13 cellular contexts compared by ENCODE assay signal in the genomic region with DNA sequence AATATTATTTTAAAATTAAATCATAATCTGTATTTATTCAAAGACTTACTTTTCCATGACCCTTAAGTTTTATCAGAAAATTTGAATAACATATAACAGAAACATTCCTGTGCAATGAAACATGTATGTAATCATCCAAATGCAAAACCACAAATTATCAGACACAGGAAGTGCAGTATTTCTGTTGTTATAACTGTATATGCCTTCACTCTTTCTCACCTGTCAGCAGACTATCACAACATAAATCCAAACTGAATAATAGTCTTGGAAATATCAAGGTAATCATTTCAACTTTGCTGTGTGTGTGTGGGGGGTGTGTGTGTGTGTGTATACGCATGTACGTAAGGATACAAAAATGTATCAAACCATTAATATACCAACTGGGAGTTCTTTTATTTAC.
"Had no signal": no experiment of that assay in that cellular context is flagged by ENCODE, and none has a peak within 500 bp of the region (broad histone marks: within the 10 kb centered on the region; RNA-seq: fewer than 3 reads in every experiment).

No MANE protein-coding gene starts in this region.

- H3K4me2 ChIP-seq: hepatocyte had no signal

- H3K4me1 Mint-ChIP-seq: activated CD4-positive, alpha-beta T cell treated with anti-CD3 and anti-CD28 coated beads, Interleukin-2, amount 10 ng/mL, durations not matched to agents 7 days and 5 days; activated naive CD4-positive, alpha-beta T cell treated with anti-CD3 and anti-CD28 coated beads, Interleukin-2, amount 10 ng/mL, durations not matched to agents 7 days and 5 days; activated T-helper 17 cell treated with anti-CD3 and anti-CD28 coated beads, Interleukin-2, amount 50 U/mL, for 72 hours; memory B cell; naive thymus-derived CD8-positive, alpha-beta T cell; stimulated activated effector memory CD8-positive, alpha-beta T cell treated with anti-CD3 and anti-CD28 coated beads, Interleukin-12 subunit alpha, Interleukin-12 subunit beta, amount 100 ng/mL, for 72 hours had no signal

- H3K9me3 Mint-ChIP-seq: activated CD4-positive, alpha-beta T cell treated with anti-CD3 and anti-CD28 coated beads, Interleukin-2, amount 10 ng/mL, durations not matched to agents 7 days and 5 days; activated naive CD4-positive, alpha-beta T cell treated with anti-CD3 and anti-CD28 coated beads, Interleukin-2, amount 10 ng/mL, durations not matched to agents 7 days and 5 days; memory B cell had no signal

- H3K27me3 Mint-ChIP-seq: activated CD4-positive, alpha-beta T cell treated with anti-CD3 and anti-CD28 coated beads, Interleukin-2, amount 10 ng/mL, durations not matched to agents 7 days and 5 days; activated naive CD4-positive, alpha-beta T cell treated with anti-CD3 and anti-CD28 coated beads, Interleukin-2, amount 10 ng/mL, durations not matched to agents 7 days and 5 days; activated T-helper 17 cell treated with anti-CD3 and anti-CD28 coated beads, Interleukin-2, amount 50 U/mL, for 72 hours; naive thymus-derived CD8-positive, alpha-beta T cell had no signal

- H3K27me3 ChIP-seq: hepatocyte had no signal

- DNase-seq: activated CD4-positive, alpha-beta T cell treated with anti-CD3 and anti-CD28 coated beads, Interleukin-2, amount 10 ng/mL, durations not matched to agents 7 days and 5 days; activated naive CD4-positive, alpha-beta T cell treated with anti-CD3 and anti-CD28 coated beads, Interleukin-2, amount 10 ng/mL, durations not matched to agents 7 days and 5 days; activated T-cell treated with anti-CD3 and anti-CD28 coated beads for 4 hours; central memory CD4-positive, alpha-beta T cell; kidney; left ventricle myocardium inferior; naive thymus-derived CD8-positive, alpha-beta T cell; T-helper 9 cell had no signal

- H3K36me3 ChIP-seq: left ventricle myocardium inferior had no signal

- H3K27ac ChIP-seq: coronary artery, hepatocyte, left ventricle myocardium inferior had no signal

- H3K4me1 ChIP-seq: left ventricle myocardium inferior had no signal

- ATAC-seq: activated T-helper 17 cell treated with anti-CD3 and anti-CD28 coated beads, Interleukin-2, amount 50 U/mL, for 72 hours; naive thymus-derived CD8-positive, alpha-beta T cell; stimulated activated effector memory CD8-positive, alpha-beta T cell treated with anti-CD3 and anti-CD28 coated beads, Interleukin-12 subunit alpha, Interleukin-12 subunit beta, amount 100 ng/mL, for 72 hours had no signal

- H3K4me3 Mint-ChIP-seq: activated CD4-positive, alpha-beta T cell treated with anti-CD3 and anti-CD28 coated beads, Interleukin-2, amount 10 ng/mL, durations not matched to agents 7 days and 5 days; activated naive CD4-positive, alpha-beta T cell treated with anti-CD3 and anti-CD28 coated beads, Interleukin-2, amount 10 ng/mL, durations not matched to agents 7 days and 5 days; activated T-helper 17 cell treated with anti-CD3 and anti-CD28 coated beads, Interleukin-2, amount 50 U/mL, for 72 hours; memory B cell; naive thymus-derived CD8-positive, alpha-beta T cell; stimulated activated effector memory CD8-positive, alpha-beta T cell treated with anti-CD3 and anti-CD28 coated beads, Interleukin-12 subunit alpha, Interleukin-12 subunit beta, amount 100 ng/mL, for 72 hours had no signal

- H3K9me3 ChIP-seq: left ventricle myocardium inferior had no signal

- H2AFZ ChIP-seq: hepatocyte had no signal

- H3K27ac Mint-ChIP-seq: activated CD4-positive, alpha-beta T cell treated with anti-CD3 and anti-CD28 coated beads, Interleukin-2, amount 10 ng/mL, durations not matched to agents 7 days and 5 days; activated naive CD4-positive, alpha-beta T cell treated with anti-CD3 and anti-CD28 coated beads, Interleukin-2, amount 10 ng/mL, durations not matched to agents 7 days and 5 days; activated T-helper 17 cell treated with anti-CD3 and anti-CD28 coated beads, Interleukin-2, amount 50 U/mL, for 72 hours; memory B cell; naive thymus-derived CD8-positive, alpha-beta T cell; stimulated activated effector memory CD8-positive, alpha-beta T cell treated with anti-CD3 and anti-CD28 coated beads, Interleukin-12 subunit alpha, Interleukin-12 subunit beta, amount 100 ng/mL, for 72 hours had no signal

- H3K36me3 Mint-ChIP-seq: activated naive CD4-positive, alpha-beta T cell treated with anti-CD3 and anti-CD28 coated beads, Interleukin-2, amount 10 ng/mL, durations not matched to agents 7 days and 5 days; memory B cell; naive thymus-derived CD8-positive, alpha-beta T cell; stimulated activated effector memory CD8-positive, alpha-beta T cell treated with anti-CD3 and anti-CD28 coated beads, Interleukin-12 subunit alpha, Interleukin-12 subunit beta, amount 100 ng/mL, for 72 hours had no signal

- FAIRE-seq: kidney had no signal

- H3K4me3 ChIP-seq: coronary artery, hepatocyte, left ventricle myocardium inferior had no signal

- H3K79me2 ChIP-seq: hepatocyte had no signal
